9 cellular contexts compared by ENCODE assay signal in genomic region chr16:85390511-85391174, GRCh38.
A peak's percentile ranks its signal among the peaks of the same experiment; 100 is the strongest.
DNase-seq lines count a peak whose midpoint lies in the region; ATAC-seq, FAIRE-seq and TF ChIP-seq lines count a peak whose summit lies in the region.
"Had no signal": no experiment of that assay in that cellular context is flagged by ENCODE, and none has a peak within 500 bp of the region (broad histone marks: within the 10 kb centered on the region; RNA-seq: fewer than 3 reads in every experiment).

No MANE protein-coding gene starts in this region.

- no peaks in the 10 kb centered on the region for H3K79me2 ChIP-seq in HCT116 (ENCODE audit: insufficient read depth, low read length)

- TF ChIP-seq RAD21 in HCT116 (IDR thresholded peaks at IDR 0.05; ENCODE audit: low read depth): no peak

- H3K9me3 ChIP-seq in HCT116 (ENCODE audit: control insufficient read depth in 1 of 2, insufficient read depth in 1 of 2, low read depth in 1 of 2, low read length in 2 of 2) (no peaks in the 10 kb centered on the region), small intestine (ENCODE audit: control insufficient read depth, low read depth) (no peaks in the 10 kb centered on the region)

- no peak for FAIRE-seq in small intestine (lab: Jason Lieb, UNC)
- FAIRE-seq: endothelial cell of umbilical vein had no signal

- CTCF ChIA-PET in HCT116 (lab: Charles Lee): interaction anchor here (0.6 to 2.9 kb wide), 12 partner anchors 12 to 711 kb away, joined by 3 to 14 read pairs (median 4); no protein-coding TSS in a partner anchor

- no peak for TF ChIP-seq POLR2A in HCT116 (IDR thresholded peaks at IDR 0.05; ENCODE audit: borderline replicate concordance, extremely low read depth, insufficient read depth, insufficient read length)

- TF ChIP-seq CTCF in HCT116 (IDR thresholded peaks at IDR 0.05 in 2 of 3, conservative IDR thresholded peaks at IDR 0.05 in 1 of 3; ENCODE audit: borderline replicate concordance in 1 of 3, insufficient read depth in 1 of 3, low read depth in 2 of 3, low read length in 2 of 3): no peak

- peak; percentile 66 for DNase-seq in HCT116 (ENCODE audit: low read depth, low spot score)
- DNase-seq in RPMI7951 (ENCODE audit: low read depth): peak; percentile 48
- DNase-seq in glomerular visceral epithelial cell (ENCODE audit: extremely low spot score): peak; percentile 87
- DNase-seq in small intestine: peak; percentile 95
- no peak for DNase-seq in dermis blood vessel endothelial cell
- DNase-seq in stimulated activated CD4-positive, alpha-beta T cell treated with anti-CD3 and anti-CD28 coated beads, Interleukin-4, amount 100 ng/mL, for 4 hours: no peak

- no peaks in the 10 kb centered on the region for H4K20me1 ChIP-seq in HCT116 (ENCODE audit: insufficient read depth)

- H3K9me2 ChIP-seq in HCT116 (ENCODE audit: insufficient read depth): no peaks in the 10 kb centered on the region

- intact Hi-C loops in HCT116 (cut with micrococcal nuclease): loop anchor here (10.0 kb wide), 1 partner anchor 276 kb away; the partner anchor contains the start of gene CIBAR2

- ATAC-seq in HCT116: peak; percentile 61
- no peak for ATAC-seq in HG02759 (IDR thresholded peaks at IDR 0.05; ENCODE audit: unreplicated experiment)
- ATAC-seq in HG03135 (IDR thresholded peaks at IDR 0.05; ENCODE audit: unreplicated experiment): no peak

- H3K27ac ChIP-seq in HCT116 (ENCODE audit: low read depth, low read length): no peak overlapping the region
- H3K27ac ChIP-seq in small intestine (ENCODE audit: low read depth in 1 of 2, low read length in 1 of 2): peak overlapping the region in 1 of 2 donors; percentile 52

- POLR2A ChIA-PET in HCT116 (lab: Charles Lee): interaction anchor here (0.5 to 1.2 kb wide), 2 partner anchors 37 to 60 kb away, joined by 3 read pairs; no protein-coding TSS in a partner anchor

- H3K4me1 ChIP-seq in HCT116 (ENCODE audit: control insufficient read depth in 1 of 2, insufficient read depth in 2 of 2, low read length in 2 of 2): peaks cover 37 to 47% of the 10 kb centered on the region in 2 experiments
- H3K4me1 ChIP-seq in small intestine (ENCODE audit: control insufficient read depth in 2 of 2, insufficient read depth in 1 of 2, low read depth in 1 of 2, low read length in 1 of 2): peaks cover 4% of the 10 kb centered on the region in 2 donors

- H3K9ac ChIP-seq in HCT116 (ENCODE audit: low read length): no peak overlapping the region

- RAD21 ChIA-PET in HCT116 (lab: Charles Lee; ENCODE audit: low non-redundant PET in 1 of 2, low total read pairs in 2 of 2, uncharacterized antibody in 2 of 2, unreplicated experiment in 2 of 2): interaction anchor here in 1 of 2 experiments (1.4 kb wide), 1 partner anchor 18 kb away, joined by 3 read pairs; no protein-coding TSS in a partner anchor

- BruUV-seq in HCT116 (replicated peaks; lab: Mats Ljungman, UMichigan): no TSS peak

- H3K36me3 ChIP-seq in HCT116 (ENCODE audit: control insufficient read depth in 1 of 2, insufficient read depth in 2 of 2, low read length in 2 of 2) (no peaks in the 10 kb centered on the region), small intestine (ENCODE audit: control insufficient read depth in 2 of 2, insufficient read depth in 2 of 2, low read length in 2 of 2) (no peaks in the 10 kb centered on the region)

- peak overlapping the region; percentile 54 for H3K4me2 ChIP-seq in HCT116 (ENCODE audit: low read length)

- WGBS in small intestine, 3 donors: 23 to 48% (median 37%) methylated on average over 23 to 24 of the region's 24 CpGs

- no peak overlapping the region for H3K4me3 ChIP-seq in HCT116 (replicated peaks in 1 of 2; ENCODE audit: low read depth in 1 of 2, low read length in 2 of 2)
- H3K4me3 ChIP-seq in small intestine (ENCODE audit: low read depth in 1 of 2, low read length in 2 of 2): no peak overlapping the region

- no peak overlapping the region for H2AFZ ChIP-seq in HCT116 (ENCODE audit: low read depth, low read length, poor library complexity, severe bottlenecking)

- H3K27me3 ChIP-seq in HCT116 (ENCODE audit: insufficient read depth, low read length) (no peaks in the 10 kb centered on the region), small intestine (ENCODE audit: control insufficient read depth in 2 of 2, insufficient read depth in 2 of 2, low read length in 2 of 2) (no peaks in the 10 kb centered on the region)

TF ChIP-seq in HCT116, 20 proteins besides CTCF, POLR2A, EP300 and RAD21:
- TF ChIP-seq TCF7L2 (IDR thresholded peaks at IDR 0.05; ENCODE audit: borderline replicate concordance, extremely low read depth, insufficient read depth, insufficient read length): peak; percentile 75
- no peak for TF ChIP-seq ELF1 (IDR thresholded peaks at IDR 0.05; ENCODE audit: borderline replicate concordance, low read depth)

Comparison
In these comparisons a context has a peak if more than half of its experiments do, and no peak if none do; other contexts are left out.
1. DNase-seq: peak in HCT116 (single experiment), RPMI7951 (single experiment), glomerular visceral epithelial cell (single experiment) and small intestine (single experiment); none in dermis blood vessel endothelial cell (single experiment) and stimulated activated CD4-positive, alpha-beta T cell treated with anti-CD3 and anti-CD28 coated beads, Interleukin-4, amount 100 ng/mL, for 4 hours (0 of 2).